In genomic region chr1:234862944-234863515, GRCh38 we compare ENCODE assay signal across 8 cellular contexts.
DNase-seq lines count a peak whose midpoint lies in the region; ATAC-seq, FAIRE-seq and TF ChIP-seq lines count a peak whose summit lies in the region.

No MANE protein-coding gene starts in this region.

- FAIRE-seq in K562 (lab: Jason Lieb, UNC), result no peak

- H3K9me1 ChIP-seq in K562 (ENCODE audit: control insufficient read depth, insufficient read depth, low read length), result no peaks in the 10 kb centered on the region

- H3T11ph ChIP-seq in H9 (ENCODE audit: low read length), result no peak overlapping the region

- no peak for TF ChIP-seq EP300 in K562 (IDR thresholded peaks at IDR 0.05; ENCODE audit: low read length)
- TF ChIP-seq EP300 in sigmoid colon (IDR thresholded peaks at IDR 0.05), result peak in 1 of 4 donors; percentile 16

- H3K14ac ChIP-seq in H9 (ENCODE audit: insufficient read depth, low read length), result no peak overlapping the region

- no peak overlapping the region for H4K8ac ChIP-seq in H9 (replicated peaks; ENCODE audit: insufficient read length, low read depth, low read length)

- H3K36me3 ChIP-seq in K562 (ENCODE audit: control insufficient read depth, insufficient read depth, low read length), result no peaks in the 10 kb centered on the region
- no peaks in the 10 kb centered on the region for H3K36me3 ChIP-seq in sigmoid colon

- H2AK5ac ChIP-seq in H9 (ENCODE audit: insufficient read length, low read length), result no peak overlapping the region

- POLR2A ChIA-PET in K562 (lab: Yijun Ruan, JAX) (interaction anchor here (0.6 to 1.8 kb wide), 8 partner anchors 8 to 581 kb away, joined by 3 to 5 read pairs (median 4); no protein-coding TSS in a partner anchor), GM10248 (lab: Yijun Ruan, JAX) (no interaction called here)

- H2BK15ac ChIP-seq in H9 (ENCODE audit: low read depth, low read length), result no peak overlapping the region

- H2AFZ ChIP-seq in K562 (ENCODE audit: low read depth, low read length), result peak overlapping the region; percentile 27; the same call in 1 of the 2 replicates
- no peak overlapping the region for H2AFZ ChIP-seq in H9 (ENCODE audit: low read length)

- H4K20me1 ChIP-seq in K562 (replicated peaks; ENCODE audit: control insufficient read depth, insufficient read depth, low read length) (no peaks in the 10 kb centered on the region), H9 (ENCODE audit: control insufficient read depth, insufficient read depth, insufficient read length) (no peaks in the 10 kb centered on the region)

- no peak overlapping the region for H2BK5ac ChIP-seq in H9 (ENCODE audit: insufficient read length, low read length)

- H2BK20ac ChIP-seq in H9 (ENCODE audit: low read depth, low read length, poor library complexity, severe bottlenecking), result no peak overlapping the region

- TF ChIP-seq RAD21 in K562 (CRISPR knock-in tag; conservative IDR thresholded peaks at IDR 0.05 in 1 of 2, IDR thresholded peaks at IDR 0.05 in 1 of 2), result 0 out of 4 replicates have a peak, but pooled peaks of 1 of the 2 experiments have one; percentile 9

- CTCF ChIA-PET in K562 (lab: Yijun Ruan, JAX; ENCODE audit: low intra/inter-chr PET ratio), result no interaction called here
- CTCF ChIA-PET in GM10248 (lab: Yijun Ruan, JAX), result interaction anchor here (0.9 to 1.5 kb wide), 5 partner anchors 12 to 188 kb away, joined by 3 to 4 read pairs (median 3); no protein-coding TSS in a partner anchor

- H4K5ac ChIP-seq in H9 (ENCODE audit: insufficient read length, low read depth, low read length), result no peak overlapping the region

- no peak overlapping the region for H3K4me2 ChIP-seq in K562 (ENCODE audit: insufficient read depth, low read length)
- H3K4me2 ChIP-seq in H9 (ENCODE audit: insufficient read depth, insufficient read length, low read length), result no peak overlapping the region

- ATAC-seq in K562 (no peak), GM21423 (IDR thresholded peaks at IDR 0.05; ENCODE audit: unreplicated experiment) (no peak)

- peaks cover 26 to 42% of the 10 kb centered on the region in 2 experiments; a peak in 4 of 5 replicates for H3K4me1 ChIP-seq in K562 (replicated peaks in 1 of 2; ENCODE audit: control insufficient read depth in 2 of 2, insufficient read depth in 2 of 2, low read length in 2 of 2)
- peaks cover 0 to 42% (median 32%) of the 10 kb centered on the region in 4 donors for H3K4me1 ChIP-seq in sigmoid colon
- no peaks in the 10 kb centered on the region for H3K4me1 ChIP-seq in H9 (ENCODE audit: insufficient read depth, low read length)

- intact Hi-C loops in K562 (cut with micrococcal nuclease) (loop anchor here (10.0 kb wide), 1 partner anchor 488 kb away; the partner anchor contains the start of gene COA6), sigmoid colon (cut with DNase I) (loop anchor here (1.0 to 2.0 kb wide), 3 partner anchors 54 to 252 kb away; partner anchors contain the start of gene IRF2BP2)

- H3K4me3 Mint-ChIP-seq in H9, result no peak overlapping the region

- TF ChIP-seq POLR2A in K562 (conservative IDR thresholded peaks at IDR 0.05) (no peak), sigmoid colon (IDR thresholded peaks at IDR 0.05) (no peak)

- H3K23ac ChIP-seq in H9 (ENCODE audit: insufficient read length, low read depth, low read length), result no peak overlapping the region

- H3K79me2 ChIP-seq in K562 (ENCODE audit: control insufficient read depth, insufficient read depth, low read length) (no peaks in the 10 kb centered on the region), H9 (ENCODE audit: insufficient read depth, low read length) (no peaks in the 10 kb centered on the region)

- in situ Hi-C loops in K562 (cut with MboI), result no loop called here

- peaks cover 0 to 4% (median 2%) of the 10 kb centered on the region in 3 experiments; a peak in 4 of 7 replicates for H3K36me3 Mint-ChIP-seq in H9 (ENCODE audit: insufficient read depth in 1 of 3, low read depth in 3 of 3)

- no peak overlapping the region for H3K4me3 ChIP-seq in K562
- H3K4me3 ChIP-seq in sigmoid colon, result no peak overlapping the region

- H3K27ac Mint-ChIP-seq in H9, result no peak overlapping the region

- H3K79me1 ChIP-seq in H9 (ENCODE audit: insufficient read depth, low read depth, low read length, poor library complexity, severe bottlenecking), result no peaks in the 10 kb centered on the region

- 0 out of 4 replicates have a peak, but pooled peaks cover 2 to 5% of the 10 kb centered on the region in 2 experiments for H3K4me1 Mint-ChIP-seq in H9

- H3K18ac ChIP-seq in H9 (ENCODE audit: insufficient read length, low read depth, low read length), result no peak overlapping the region

- WGBS in K562 (ENCODE audit: insufficient coverage, low coverage, missing lambda C conversion rate), result 55% methylated on average over 12 of the region's 13 CpGs
- 10 to 31% methylated on average over 13 of the region's 13 CpGs for WGBS in sigmoid colon, 2 donors
- WGBS in H9 (ENCODE audit: extremely low coverage, insufficient read length, low lambda C conversion rate), result no CpG with 5 or more reads among the region's 13 CpGs

- no peak overlapping the region for H2BK12ac ChIP-seq in H9 (ENCODE audit: insufficient read length, low read depth, low read length)

- H3K56ac ChIP-seq in H9 (ENCODE audit: insufficient read length, low read depth, low read length), result no peak overlapping the region

- peak overlapping the region in 1 of 2 experiments; percentile 38; a peak in 2 of 4 replicates for H3K9ac ChIP-seq in K562 (ENCODE audit: insufficient read depth in 1 of 2, low read depth in 2 of 2, low read length in 2 of 2)
- no peak overlapping the region for H3K9ac ChIP-seq in H9 (ENCODE audit: extremely low read depth, insufficient read length, low read length)

- H3K9me3 ChIP-seq in K562 (replicated peaks; ENCODE audit: control insufficient read depth, insufficient read depth, low read depth, low read length) (peaks cover 9% of the 10 kb centered on the region), sigmoid colon (no peaks in the 10 kb centered on the region), H9 (ENCODE audit: control insufficient read depth, low read depth, low read length) (no peaks in the 10 kb centered on the region)

- peaks cover 2% of the 10 kb centered on the region; the same call in 1 of the 2 replicates for H3K27me3 Mint-ChIP-seq in H9 (ENCODE audit: low read depth)

- DNase-seq in EH (ENCODE audit: low read depth) (peak; percentile 86), K562 (ENCODE audit: extremely low read depth in 1 of 4, low spot score in 3 of 4) (no peak), hippocampal formation (lab: John Stamatoyannopoulos, UW) (peak; percentile 67 to 69), sigmoid colon (peak; percentile 92), GM10248 (ENCODE audit: extremely low spot score) (no peak), H9 (no peak)
- no peak for DNase-seq in activated CD8-positive, alpha-beta memory T cell treated with anti-CD3 and anti-CD28 coated beads for 24 hours

- BruUV-seq in K562 (replicated peaks; lab: Mats Ljungman, UMichigan), result no TSS peak

- no peak for TF ChIP-seq CTCF in K562 (IDR thresholded peaks at IDR 0.05 in 2 of 3, conservative IDR thresholded peaks at IDR 0.05 in 1 of 3; ENCODE audit: insufficient read depth in 2 of 3, low read depth in 1 of 3, low read length in 3 of 3)
- TF ChIP-seq CTCF in sigmoid colon (IDR thresholded peaks at IDR 0.05), result no peak
- no peak for TF ChIP-seq CTCF in GM10248 (IDR thresholded peaks at IDR 0.05; ENCODE audit: control extremely low read depth, extremely low read depth, low read depth, missing control alignments)
- no peak for TF ChIP-seq CTCF in H9 (conservative IDR thresholded peaks at IDR 0.05)

- H3K23me2 ChIP-seq in H9 (ENCODE audit: insufficient read length, low read depth, low read length, poor library complexity, severe bottlenecking), result no peaks in the 10 kb centered on the region

- H3K27ac ChIP-seq in K562 (ENCODE audit: extremely low read depth, low read depth, low read length) (no peak overlapping the region), sigmoid colon (peak overlapping the region; percentile 66 to 83 (median 80)), H9 (ENCODE audit: insufficient read length, low read depth, low read length) (no peak overlapping the region)

- H2BK120ac ChIP-seq in H9 (ENCODE audit: low read depth, low read length, poor library complexity, severe bottlenecking), result no peak overlapping the region

- H4K91ac ChIP-seq in H9 (ENCODE audit: insufficient read length, low read depth, low read length), result no peak overlapping the region

- H3K9me3 Mint-ChIP-seq in H9, result peaks cover 2 to 3% of the 10 kb centered on the region in 2 experiments; a peak in 3 of 5 replicates

- no peak overlapping the region for H3K4ac ChIP-seq in H9 (ENCODE audit: low read depth, low read length)

- H3K27me3 ChIP-seq in K562 (ENCODE audit: control insufficient read depth in 2 of 2, insufficient read depth in 2 of 2, low read length in 2 of 2) (no peaks in the 10 kb centered on the region), sigmoid colon (no peaks in the 10 kb centered on the region), H9 (ENCODE audit: insufficient read depth, low read length) (no peaks in the 10 kb centered on the region)

TF ChIP-seq in K562, 482 proteins besides CTCF, POLR2A, EP300 and RAD21 (continues in another document):
- TF ChIP-seq SOX6 (IDR thresholded peaks at IDR 0.05) (peak; percentile 50), SMAD4 (CRISPR knock-in tag; conservative IDR thresholded peaks at IDR 0.05) (peak; percentile 48), GABPA (tag; conservative IDR thresholded peaks at IDR 0.05; ENCODE audit: low read depth) (peak; percentile 62), MEIS2 (IDR thresholded peaks at IDR 0.05; ENCODE audit: partially characterized antibody) (peak; percentile 87), ZBTB9 (CRISPR knock-in tag; IDR thresholded peaks at IDR 0.05) (peak; percentile 69; the same call in 1 of the 2 replicates)

Comparison
In these comparisons a context has a peak if more than half of its experiments do, and no peak if none do; other contexts are left out.
1. DNase-seq: peak in EH (single experiment), hippocampal formation (2 of 2) and sigmoid colon (single experiment); none in K562 (0 of 4), GM10248 (single experiment), H9 (single experiment) and activated CD8-positive, alpha-beta memory T cell treated with anti-CD3 and anti-CD28 coated beads for 24 hours (single experiment).
2. H3K27ac ChIP-seq: peak in sigmoid colon (4 of 4); none in K562 (single experiment) and H9 (single experiment).